ENCODE assay signal across 8 cellular contexts in the genomic region with DNA sequence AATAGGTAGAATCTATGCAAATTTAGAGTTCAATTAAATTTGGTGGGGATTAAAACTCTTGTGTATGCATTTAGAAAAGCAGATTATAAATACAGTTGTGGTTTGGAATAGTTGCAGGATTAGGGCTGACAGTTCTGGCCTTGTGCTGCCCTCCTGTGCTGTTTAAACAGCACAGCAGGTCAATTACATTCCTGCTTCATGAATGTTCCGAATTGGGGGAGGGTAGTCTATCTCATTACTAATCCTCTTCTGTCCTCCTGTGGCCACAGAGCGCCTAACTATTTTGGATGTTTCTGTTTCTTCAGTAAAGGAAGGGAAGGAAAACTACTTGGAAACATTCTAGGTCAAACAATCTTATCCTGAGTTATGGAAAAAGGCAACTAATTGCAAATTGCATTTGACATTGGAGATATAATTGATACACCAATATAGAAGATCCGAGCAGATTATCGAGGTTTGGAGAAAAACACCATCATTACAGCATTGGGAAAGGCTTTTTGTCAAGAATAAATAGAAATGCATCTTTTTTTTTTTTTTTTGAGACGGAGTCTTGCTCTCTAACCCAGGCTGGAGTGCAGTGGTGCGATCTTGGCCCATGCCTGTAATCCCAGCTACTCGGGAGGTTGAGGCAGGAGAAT. TPM values are rescaled to one million over a fixed set of nuclear protein-coding genes. Genes with fewer than 3 reads are reported as not detected.
DNase-seq lines count a peak whose midpoint lies in the region; ATAC-seq and TF ChIP-seq lines count a peak whose summit lies in the region.

No MANE protein-coding gene starts in this region.

- TF ChIP-seq EP300 in upper lobe of left lung (IDR thresholded peaks at IDR 0.05), result no peak

- H3K36me3 ChIP-seq in GM23248 (ENCODE audit: low read depth), result no peaks in the 10 kb centered on the region
- H3K36me3 ChIP-seq in liver (ENCODE audit: control insufficient read depth in 4 of 4, insufficient read depth in 3 of 4, low read depth in 1 of 4, low read length in 3 of 4), result no peaks in the 10 kb centered on the region
- no peaks in the 10 kb centered on the region for H3K36me3 ChIP-seq in upper lobe of left lung

- peak; percentile 74 for TF ChIP-seq CTCF in coronary artery (IDR thresholded peaks at IDR 0.05)
- TF ChIP-seq CTCF in liver (IDR thresholded peaks at IDR 0.05; ENCODE audit: low read depth, low read length, missing input control), result peak; percentile 99
- TF ChIP-seq CTCF in upper lobe of left lung (IDR thresholded peaks at IDR 0.05), result peak; percentile 65 to 95 (median 84)

- TF ChIP-seq RAD21 in liver (IDR thresholded peaks at IDR 0.05), result peak; percentile 100

- H3K4me3 ChIP-seq in GM23248, result no peak overlapping the region
- H3K4me3 ChIP-seq in coronary artery, result no peak overlapping the region
- no peak overlapping the region for H3K4me3 ChIP-seq in liver (ENCODE audit: low read depth in 1 of 3, low read length in 3 of 3)
- H3K4me3 ChIP-seq in upper lobe of left lung, result no peak overlapping the region

- H4K20me1 ChIP-seq in GM23248 (ENCODE audit: insufficient read depth), result no peaks in the 10 kb centered on the region

- H3K27ac ChIP-seq in GM23248, result no peak overlapping the region
- H3K27ac ChIP-seq in coronary artery, result no peak overlapping the region
- H3K27ac ChIP-seq in liver (ENCODE audit: low read depth in 1 of 2, low read length in 2 of 2), result peak overlapping the region in 1 of 2 donors; percentile 13
- H3K27ac ChIP-seq in upper lobe of left lung, result peak overlapping the region in 1 of 4 donors; percentile 26

- DNase-seq in activated CD4-positive, alpha-beta T cell treated with anti-CD3 and anti-CD28 coated beads, Interleukin-2, amount 50 U/mL, for 1 hour, result peak; percentile 30
- DNase-seq in activated CD4-positive, alpha-beta T cell treated with anti-CD3 and anti-CD28 coated beads, Interleukin-2, amount 50 U/mL, for 4 hours, result no peak
- DNase-seq in GM23248 (peak; percentile 97), NAMALWA (ENCODE audit: low spot score) (peak; percentile 84), SHP77 (lab: John Stamatoyannopoulos, UW) (peak; percentile 33 to 59), coronary artery (ENCODE audit: low spot score) (no peak), upper lobe of left lung (peak in 1 of 2 donors; percentile 73)

- 21 to 29% methylated on average over 7 of the region's 7 CpGs for WGBS in GM23248 (ENCODE audit: low coverage in 1 of 2, low lambda C conversion rate in 2 of 2, missing lambda C conversion rate in 2 of 2), 2 experiments
- 47% methylated on average over 7 of the region's 7 CpGs for WGBS in liver
- WGBS in upper lobe of left lung, 2 donors, result 50 to 54% methylated on average over 7 of the region's 7 CpGs

- H3K4me1 ChIP-seq in GM23248 (ENCODE audit: insufficient read depth) (peaks cover 5% of the 10 kb centered on the region), liver (ENCODE audit: control insufficient read depth in 4 of 4, insufficient read depth in 4 of 4, low read length in 3 of 4) (peaks cover 0 to 8% (median 4%) of the 10 kb centered on the region in 4 donors), upper lobe of left lung (peaks cover 0 to 14% (median 12%) of the 10 kb centered on the region in 4 donors)

- H3K9me2 ChIP-seq in GM23248 (ENCODE audit: insufficient read depth), result no peaks in the 10 kb centered on the region

- H3F3A ChIP-seq in GM23248 (ENCODE audit: insufficient read depth), result no peaks in the 10 kb centered on the region

- no peaks in the 10 kb centered on the region for H3K79me2 ChIP-seq in GM23248 (ENCODE audit: insufficient read depth)

- no peak overlapping the region for H3K9ac ChIP-seq in GM23248
- H3K9ac ChIP-seq in liver (ENCODE audit: low read depth in 1 of 2, low read length in 2 of 2), result no peak overlapping the region

- H3K9me3 ChIP-seq in GM23248 (ENCODE audit: low read depth), result no peaks in the 10 kb centered on the region
- H3K9me3 ChIP-seq in liver (ENCODE audit: control insufficient read depth in 4 of 4, low read length in 3 of 4), result no peaks in the 10 kb centered on the region
- no peaks in the 10 kb centered on the region for H3K9me3 ChIP-seq in upper lobe of left lung

- peak; percentile 95 to 98 for ATAC-seq in upper lobe of left lung (ENCODE audit: low FRiP score in 2 of 2)

- H3K27me3 ChIP-seq in GM23248 (replicated peaks; ENCODE audit: insufficient read depth) (no peaks in the 10 kb centered on the region), liver (ENCODE audit: control insufficient read depth in 4 of 4, insufficient read depth in 4 of 4, low read length in 3 of 4) (no peaks in the 10 kb centered on the region), upper lobe of left lung (no peaks in the 10 kb centered on the region)

- in situ Hi-C loops in GM23248 (cut with MboI), result loop anchor here (25.0 kb wide), 2 partner anchors 617 to 1117 kb away; no protein-coding TSS in a partner anchor

- no peak for TF ChIP-seq POLR2A in upper lobe of left lung (IDR thresholded peaks at IDR 0.05)

- peak overlapping the region; percentile 43 for H2AFZ ChIP-seq in GM23248

- no peak overlapping the region for H3K4me2 ChIP-seq in GM23248 (ENCODE audit: unreplicated experiment)

TF ChIP-seq in liver, 16 proteins besides CTCF, POLR2A, EP300 and RAD21 (continues in another document):
- TF ChIP-seq NR2F2 (IDR thresholded peaks at IDR 0.05) (peak; percentile 60), FOXA2 (IDR thresholded peaks at IDR 0.05) (peak; percentile 56), FOXA1 (IDR thresholded peaks at IDR 0.05) (peak; percentile 33), JUND (IDR thresholded peaks at IDR 0.05) (peak; percentile 31 to 65), ZBTB33 (IDR thresholded peaks at IDR 0.05) (peak; percentile 18), GABPA (IDR thresholded peaks at IDR 0.05 in 1 of 2, conservative IDR thresholded peaks at IDR 0.05 in 1 of 2) (peak in 1 of 2 donors; percentile 7), TAF1 (conservative IDR thresholded peaks at IDR 0.05) (no peak), SP1 (IDR thresholded peaks at IDR 0.05) (peak; percentile 75), HNF4G (IDR thresholded peaks at IDR 0.05) (no peak), HNF4A (conservative IDR thresholded peaks at IDR 0.05) (peak; percentile 36 to 55), EGR1 (IDR thresholded peaks at IDR 0.05; ENCODE audit: low read depth in 2 of 2) (no peak), YY1 (IDR thresholded peaks at IDR 0.05) (peak; percentile 63), MAX (IDR thresholded peaks at IDR 0.05) (peak; percentile 48), RXRA (IDR thresholded peaks at IDR 0.05) (peak; percentile 65 to 73)
- TF ChIP-seq, protein P1, sequence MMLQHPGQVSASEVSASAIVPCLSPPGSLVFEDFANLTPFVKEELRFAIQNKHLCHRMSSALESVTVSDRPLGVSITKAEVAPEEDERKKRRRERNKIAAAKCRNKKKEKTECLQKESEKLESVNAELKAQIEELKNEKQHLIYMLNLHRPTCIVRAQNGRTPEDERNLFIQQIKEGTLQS (IDR thresholded peaks at IDR 0.05), result peak; percentile 44

RNA-seq across cellular contexts. Expression of gene GPR19, which starts 8.7 kb away (rescaled TPM):
- not detected in 2 replicates for total RNA-seq in GM23248 (2014; rRNA removed; shearing (Covaris generic))
- 0.18 TPM in 1 of 2 replicates, not detected in the other for polyA plus RNA-seq in GM23248 (2016; fragmentation: Nextera tagmentation; extraction: Ambion mirVana)
- total RNA-seq in liver, result under 1 TPM in 1 of 2 donors, not detected in 1; 0.89 TPM
- under 1 TPM in 1 of 2 donors, not detected in 1; 0.08 TPM for polyA plus RNA-seq in liver
- total RNA-seq in upper lobe of left lung, result not detected

RNA-seq across cellular contexts. Expression of gene CDKN1B, which starts 12.5 kb away (rescaled TPM):
- 24.4 and 27.9 TPM in 2 replicates for total RNA-seq in GM23248 (2014; rRNA removed; shearing (Covaris generic))
- polyA plus RNA-seq in GM23248 (2016; fragmentation: Nextera tagmentation; extraction: Ambion mirVana) (3.4 TPM in 2 replicates), liver (10 to 100 TPM in 1 of 2 donors, 1 to 10 TPM in 1; 7.8 to 20.3 TPM)
- total RNA-seq in liver (10 to 100 TPM; 24.7 to 67.5 TPM), upper lobe of left lung (10 to 100 TPM; 42.1 to 85.5 (median 72.3) TPM)

Comparison
In these comparisons a context has a peak if more than half of its experiments do, and no peak if none do; other contexts are left out.
1. DNase-seq: peak in activated CD4-positive, alpha-beta T cell treated with anti-CD3 and anti-CD28 coated beads, Interleukin-2, amount 50 U/mL, for 1 hour (single experiment), GM23248 (single experiment), NAMALWA (single experiment) and SHP77 (2 of 2); none in activated CD4-positive, alpha-beta T cell treated with anti-CD3 and anti-CD28 coated beads, Interleukin-2, amount 50 U/mL, for 4 hours (0 of 2) and coronary artery (single experiment).
2. Peak in every context shown above with its lines, with median percentiles within 50 percentile points of each other: CTCF ChIP-seq.